Comparison of ENCODE assay signal across 1 cellular context in genomic region chr14:38207830-38208815, GRCh38.
TF ChIP-seq lines count a peak whose summit lies in the region.

Gene SSTR1, plus strand, starts transcription at chr14:38207904. Its CDS starts 1,486 bp downstream, at chr14:38209390.

TF ChIP-seq in HepG2, 621 proteins besides CTCF, POLR2A, EP300 and RAD21 (continued from another document and continues in another):
- no peak for TF ChIP-seq ZNF546 (CRISPR knock-in tag; conservative IDR thresholded peaks at IDR 0.05)
- TF ChIP-seq ZNF292 (CRISPR knock-in tag; IDR thresholded peaks at IDR 0.05; ENCODE audit: borderline replicate concordance, low read depth): no peak
- no peak for TF ChIP-seq ZNF143 (CRISPR knock-in tag; IDR thresholded peaks at IDR 0.05)
- TF ChIP-seq KLF13 (CRISPR knock-in tag; IDR thresholded peaks at IDR 0.05): no peak
- no peak for TF ChIP-seq ZC3H4 (CRISPR knock-in tag; IDR thresholded peaks at IDR 0.05; ENCODE audit: borderline replicate concordance)
- TF ChIP-seq HIVEP1 (CRISPR knock-in tag; IDR thresholded peaks at IDR 0.05): no peak
- no peak for TF ChIP-seq ZNF343 (CRISPR knock-in tag; IDR thresholded peaks at IDR 0.05)
- TF ChIP-seq RBM39 (IDR thresholded peaks at IDR 0.05; ENCODE audit: low read depth, low read length, poor library complexity, severe bottlenecking): no peak
- no peak for TF ChIP-seq ZNF660 (CRISPR knock-in tag; IDR thresholded peaks at IDR 0.05; ENCODE audit: borderline replicate concordance, low read depth)
- no peak for TF ChIP-seq ZFYVE20 (CRISPR knock-in tag; IDR thresholded peaks at IDR 0.05; ENCODE audit: borderline replicate concordance, low read depth)
- TF ChIP-seq ZBTB1 (CRISPR knock-in tag; IDR thresholded peaks at IDR 0.05; ENCODE audit: borderline replicate concordance): no peak
- no peak for TF ChIP-seq ZNF251 (CRISPR knock-in tag; IDR thresholded peaks at IDR 0.05)
- no peak for TF ChIP-seq NFE2 (CRISPR knock-in tag; IDR thresholded peaks at IDR 0.05)
- no peak for TF ChIP-seq PRPF4 (IDR thresholded peaks at IDR 0.05; ENCODE audit: low read depth, low read length, poor library complexity, severe bottlenecking)
- TF ChIP-seq, protein P1, sequence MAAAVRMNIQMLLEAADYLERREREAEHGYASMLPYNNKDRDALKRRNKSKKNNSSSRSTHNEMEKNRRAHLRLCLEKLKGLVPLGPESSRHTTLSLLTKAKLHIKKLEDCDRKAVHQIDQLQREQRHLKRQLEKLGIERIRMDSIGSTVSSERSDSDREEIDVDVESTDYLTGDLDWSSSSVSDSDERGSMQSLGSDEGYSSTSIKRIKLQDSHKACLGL (CRISPR knock-in tag; IDR thresholded peaks at IDR 0.05): peak; percentile 68; the same call in 1 of the 2 replicates
- TF ChIP-seq DZIP1 (CRISPR knock-in tag; IDR thresholded peaks at IDR 0.05): no peak
- TF ChIP-seq, protein P2, sequence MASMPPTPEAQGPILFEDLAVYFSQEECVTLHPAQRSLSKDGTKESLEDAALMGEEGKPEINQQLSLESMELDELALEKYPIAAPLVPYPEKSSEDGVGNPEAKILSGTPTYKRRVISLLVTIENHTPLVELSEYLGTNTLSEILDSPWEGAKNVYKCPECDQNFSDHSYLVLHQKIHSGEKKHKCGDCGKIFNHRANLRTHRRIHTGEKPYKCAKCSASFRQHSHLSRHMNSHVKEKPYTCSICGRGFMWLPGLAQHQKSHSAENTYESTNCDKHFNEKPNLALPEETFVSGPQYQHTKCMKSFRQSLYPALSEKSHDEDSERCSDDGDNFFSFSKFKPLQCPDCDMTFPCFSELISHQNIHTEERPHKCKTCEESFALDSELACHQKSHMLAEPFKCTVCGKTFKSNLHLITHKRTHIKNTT (CRISPR knock-in tag; IDR thresholded peaks at IDR 0.05): 0 out of 2 replicates have a peak, but pooled peaks have one; percentile 24
- TF ChIP-seq HDAC1 (CRISPR knock-in tag; IDR thresholded peaks at IDR 0.05): no peak
- TF ChIP-seq, protein P3, sequence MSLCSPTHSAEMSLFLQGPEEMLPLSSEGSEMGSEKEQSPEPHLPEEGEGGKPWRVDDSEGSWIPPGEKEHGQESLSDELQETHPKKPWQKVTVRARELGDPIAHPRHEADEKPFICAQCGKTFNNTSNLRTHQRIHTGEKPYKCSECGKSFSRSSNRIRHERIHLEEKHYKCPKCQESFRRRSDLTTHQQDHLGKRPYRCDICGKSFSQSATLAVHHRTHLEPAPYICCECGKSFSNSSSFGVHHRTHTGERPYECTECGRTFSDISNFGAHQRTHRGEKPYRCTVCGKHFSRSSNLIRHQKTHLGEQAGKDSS (CRISPR knock-in tag; IDR thresholded peaks at IDR 0.05; ENCODE audit: borderline replicate concordance, low read depth): no peak
- TF ChIP-seq SRSF4 (IDR thresholded peaks at IDR 0.05; ENCODE audit: low read depth, low read length, poor library complexity, severe bottlenecking): no peak
- TF ChIP-seq, protein P4, sequence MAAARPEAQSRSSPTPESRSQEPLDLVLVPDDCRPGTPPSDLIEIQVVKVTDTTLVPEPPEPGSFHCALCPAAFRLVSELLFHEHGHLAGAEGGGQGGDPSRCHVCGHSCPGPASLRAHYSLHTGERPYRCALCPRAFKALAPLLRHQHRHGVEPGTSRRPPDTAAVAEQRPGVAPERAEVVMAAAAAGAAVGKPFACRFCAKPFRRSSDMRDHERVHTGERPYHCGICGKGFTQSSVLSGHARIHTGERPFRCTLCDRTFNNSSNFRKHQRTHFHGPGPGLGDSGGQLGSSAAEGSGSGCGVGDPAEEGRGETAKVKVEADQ (CRISPR knock-in tag; IDR thresholded peaks at IDR 0.05; ENCODE audit: borderline replicate concordance): no peak
- no peak for TF ChIP-seq NFYC (CRISPR knock-in tag; IDR thresholded peaks at IDR 0.05)
- TF ChIP-seq ZSCAN12 (CRISPR knock-in tag; IDR thresholded peaks at IDR 0.05): no peak
- peak; percentile 87 for TF ChIP-seq HNRNPLL (IDR thresholded peaks at IDR 0.05; ENCODE audit: low read depth, low read length, poor library complexity, severe bottlenecking)
- TF ChIP-seq SNAPC2 (CRISPR knock-in tag; IDR thresholded peaks at IDR 0.05): no peak
- TF ChIP-seq ZMYM4 (CRISPR knock-in tag; IDR thresholded peaks at IDR 0.05): no peak
- no peak for TF ChIP-seq FOXK2 (IDR thresholded peaks at IDR 0.05)
- TF ChIP-seq ARHGAP35 (CRISPR knock-in tag; IDR thresholded peaks at IDR 0.05; ENCODE audit: borderline replicate concordance): no peak
- no peak for TF ChIP-seq ZNF841 (CRISPR knock-in tag; IDR thresholded peaks at IDR 0.05; ENCODE audit: borderline replicate concordance)
- no peak for TF ChIP-seq TEAD2 (CRISPR knock-in tag; IDR thresholded peaks at IDR 0.05)
- TF ChIP-seq ZNF558 (CRISPR knock-in tag; IDR thresholded peaks at IDR 0.05; ENCODE audit: borderline replicate concordance): 0 out of 2 replicates have a peak, but pooled peaks have one; percentile 43
- TF ChIP-seq HNRNPL (IDR thresholded peaks at IDR 0.05; ENCODE audit: low read depth, low read length): no peak
- no peak for TF ChIP-seq AFF4 (CRISPR knock-in tag; IDR thresholded peaks at IDR 0.05)
- TF ChIP-seq SP140L (CRISPR knock-in tag; IDR thresholded peaks at IDR 0.05; ENCODE audit: borderline replicate concordance): no peak
- TF ChIP-seq, protein P5, sequence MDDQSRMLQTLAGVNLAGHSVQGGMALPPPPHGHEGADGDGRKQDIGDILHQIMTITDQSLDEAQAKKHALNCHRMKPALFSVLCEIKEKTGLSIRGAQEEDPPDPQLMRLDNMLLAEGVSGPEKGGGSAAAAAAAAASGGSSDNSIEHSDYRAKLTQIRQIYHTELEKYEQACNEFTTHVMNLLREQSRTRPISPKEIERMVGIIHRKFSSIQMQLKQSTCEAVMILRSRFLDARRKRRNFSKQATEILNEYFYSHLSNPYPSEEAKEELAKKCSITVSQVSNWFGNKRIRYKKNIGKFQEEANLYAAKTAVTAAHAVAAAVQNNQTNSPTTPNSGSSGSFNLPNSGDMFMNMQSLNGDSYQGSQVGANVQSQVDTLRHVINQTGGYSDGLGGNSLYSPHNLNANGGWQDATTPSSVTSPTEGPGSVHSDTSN (CRISPR knock-in tag; IDR thresholded peaks at IDR 0.05; ENCODE audit: borderline replicate concordance): no peak
- no peak for TF ChIP-seq MAFK (conservative IDR thresholded peaks at IDR 0.05 in 1 of 2, IDR thresholded peaks at IDR 0.05 in 1 of 2; ENCODE audit: low read length in 2 of 2)
- no peak for TF ChIP-seq POLR2G (IDR thresholded peaks at IDR 0.05; ENCODE audit: low read depth, low read length)
- no peak for TF ChIP-seq KDM6A (CRISPR knock-in tag; IDR thresholded peaks at IDR 0.05; ENCODE audit: low read depth)
- TF ChIP-seq NR2C2 (CRISPR knock-in tag; IDR thresholded peaks at IDR 0.05; ENCODE audit: borderline replicate concordance): no peak
- no peak for TF ChIP-seq ISL2 (CRISPR knock-in tag; IDR thresholded peaks at IDR 0.05)
- no peak for TF ChIP-seq ELF3 (CRISPR knock-in tag; IDR thresholded peaks at IDR 0.05)
- no peak for TF ChIP-seq PHF5A (CRISPR knock-in tag; IDR thresholded peaks at IDR 0.05; ENCODE audit: low read depth, unreplicated experiment)
- TF ChIP-seq, protein P6, sequence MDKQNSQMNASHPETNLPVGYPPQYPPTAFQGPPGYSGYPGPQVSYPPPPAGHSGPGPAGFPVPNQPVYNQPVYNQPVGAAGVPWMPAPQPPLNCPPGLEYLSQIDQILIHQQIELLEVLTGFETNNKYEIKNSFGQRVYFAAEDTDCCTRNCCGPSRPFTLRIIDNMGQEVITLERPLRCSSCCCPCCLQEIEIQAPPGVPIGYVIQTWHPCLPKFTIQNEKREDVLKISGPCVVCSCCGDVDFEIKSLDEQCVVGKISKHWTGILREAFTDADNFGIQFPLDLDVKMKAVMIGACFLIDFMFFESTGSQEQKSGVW (CRISPR knock-in tag; IDR thresholded peaks at IDR 0.05; ENCODE audit: borderline replicate concordance): no peak
- no peak for TF ChIP-seq REPIN1 (CRISPR knock-in tag; IDR thresholded peaks at IDR 0.05; ENCODE audit: borderline replicate concordance, low read depth)
- TF ChIP-seq MTF2 (CRISPR knock-in tag; IDR thresholded peaks at IDR 0.05; ENCODE audit: borderline replicate concordance): no peak
- TF ChIP-seq, protein P7, sequence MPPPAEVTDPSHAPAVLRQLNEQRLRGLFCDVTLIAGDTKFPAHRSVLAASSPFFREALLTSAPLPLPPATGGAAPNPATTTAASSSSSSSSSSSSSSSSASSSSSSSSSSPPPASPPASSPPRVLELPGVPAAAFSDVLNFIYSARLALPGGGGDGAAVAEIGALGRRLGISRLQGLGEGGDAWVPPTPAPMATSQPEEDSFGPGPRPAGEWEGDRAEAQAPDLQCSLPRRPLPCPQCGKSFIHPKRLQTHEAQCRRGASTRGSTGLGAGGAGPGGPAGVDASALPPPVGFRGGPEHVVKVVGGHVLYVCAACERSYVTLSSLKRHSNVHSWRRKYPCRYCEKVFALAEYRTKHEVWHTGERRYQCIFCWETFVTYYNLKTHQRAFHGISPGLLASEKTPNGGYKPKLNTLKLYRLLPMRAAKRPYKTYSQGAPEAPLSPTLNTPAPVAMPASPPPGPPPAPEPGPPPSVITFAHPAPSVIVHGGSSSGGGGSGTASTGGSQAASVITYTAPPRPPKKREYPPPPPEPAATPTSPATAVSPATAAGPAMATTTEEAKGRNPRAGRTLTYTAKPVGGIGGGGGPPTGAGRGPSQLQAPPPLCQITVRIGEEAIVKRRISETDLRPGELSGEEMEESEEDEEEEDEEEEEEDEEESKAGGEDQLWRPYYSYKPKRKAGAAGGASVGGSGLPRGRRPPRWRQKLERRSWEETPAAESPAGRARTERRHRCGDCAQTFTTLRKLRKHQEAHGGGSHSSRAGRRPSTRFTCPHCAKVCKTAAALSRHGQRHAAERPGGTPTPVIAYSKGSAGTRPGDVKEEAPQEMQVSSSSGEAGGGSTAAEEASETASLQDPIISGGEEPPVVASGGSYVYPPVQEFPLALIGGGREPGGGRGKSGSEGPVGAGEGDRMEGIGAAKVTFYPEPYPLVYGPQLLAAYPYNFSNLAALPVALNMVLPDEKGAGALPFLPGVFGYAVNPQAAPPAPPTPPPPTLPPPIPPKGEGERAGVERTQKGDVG (CRISPR knock-in tag; IDR thresholded peaks at IDR 0.05; ENCODE audit: borderline replicate concordance): no peak
- TF ChIP-seq MIXL1 (CRISPR knock-in tag; IDR thresholded peaks at IDR 0.05): no peak
- no peak for TF ChIP-seq GATAD2A (CRISPR knock-in tag; IDR thresholded peaks at IDR 0.05)
- TF ChIP-seq BRF2 (CRISPR knock-in tag; IDR thresholded peaks at IDR 0.05): no peak
- TF ChIP-seq, protein P8, sequence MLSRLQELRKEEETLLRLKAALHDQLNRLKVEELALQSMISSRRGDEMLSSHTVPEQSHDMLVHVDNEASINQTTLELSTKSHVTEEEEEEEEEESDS (CRISPR knock-in tag; IDR thresholded peaks at IDR 0.05; ENCODE audit: borderline replicate concordance): no peak
- TF ChIP-seq ZNF337 (CRISPR knock-in tag; IDR thresholded peaks at IDR 0.05; ENCODE audit: borderline replicate concordance, low read depth): no peak
- 0 out of 2 replicates have a peak, but pooled peaks have one; percentile 57 for TF ChIP-seq ZNF224 (CRISPR knock-in tag; IDR thresholded peaks at IDR 0.05)
- TF ChIP-seq FLYWCH1 (CRISPR knock-in tag; IDR thresholded peaks at IDR 0.05): no peak
- no peak; the same call in 1 of the 2 replicates for TF ChIP-seq BRD4 (CRISPR knock-in tag; IDR thresholded peaks at IDR 0.05)
